Comparison of ENCODE assay signal across 11 cellular contexts in the genomic region with DNA sequence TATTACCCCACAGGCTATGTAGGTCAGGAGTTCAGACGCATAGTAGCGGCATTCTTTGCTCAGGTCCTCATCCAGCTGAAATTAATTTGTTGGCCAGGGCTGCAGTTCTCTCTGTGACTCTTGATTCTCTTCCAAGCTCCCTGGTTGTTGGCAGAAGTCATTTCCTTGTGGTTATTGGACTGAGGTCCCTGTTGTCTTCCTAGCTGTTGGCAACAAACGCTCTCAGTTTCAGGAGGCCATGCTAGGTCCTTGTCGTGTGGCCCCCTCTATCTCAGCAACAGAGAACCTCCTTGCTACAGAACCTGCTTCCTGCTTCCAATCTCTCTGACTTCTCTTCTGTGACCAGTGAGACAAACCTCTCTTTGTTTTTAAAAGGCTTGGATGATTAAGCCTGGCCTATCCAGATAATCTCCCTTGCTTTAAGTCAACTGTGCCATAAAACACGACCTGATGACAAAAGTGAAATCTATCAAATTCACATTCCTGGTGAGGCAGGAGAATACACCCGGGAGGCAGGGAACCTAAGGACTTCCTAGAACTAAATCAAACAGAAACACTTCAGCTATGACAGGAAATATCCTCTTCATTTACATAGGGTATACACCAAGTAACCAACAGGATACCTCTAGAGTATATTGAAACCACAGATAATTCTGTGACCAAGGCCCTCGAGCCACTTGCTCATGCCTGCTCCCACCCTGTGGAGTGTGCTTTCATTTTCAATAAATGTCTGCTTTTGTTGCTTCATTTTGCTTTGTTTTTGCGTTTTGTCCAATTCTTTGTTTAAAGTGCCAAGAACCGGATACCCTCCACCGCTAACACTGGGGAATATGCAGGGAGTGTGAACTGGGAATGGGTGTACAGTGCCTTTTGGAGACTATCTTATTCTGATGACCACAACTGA.
DNase-seq lines count a peak whose midpoint lies in the region; ATAC-seq and TF ChIP-seq lines count a peak whose summit lies in the region.
"Had no signal": no experiment of that assay in that cellular context is flagged by ENCODE, and none has a peak within 500 bp of the region (broad histone marks: within the 10 kb centered on the region; RNA-seq: fewer than 3 reads in every experiment).

No MANE protein-coding gene starts in this region.

- H3K9ac ChIP-seq in MM.1S (ENCODE audit: low read length) = peak overlapping the region; percentile 49

- intact Hi-C loops in mucosa of descending colon (cut with DNase I, micrococcal nuclease) = no loop called here

- H3K79me2 ChIP-seq in MM.1S (ENCODE audit: low read length) = no peaks in the 10 kb centered on the region

- no peaks in the 10 kb centered on the region for H3K9me2 ChIP-seq in MM.1S (replicated peaks; ENCODE audit: insufficient read depth, low read length)

- no peaks in the 10 kb centered on the region for H4K20me1 ChIP-seq in MM.1S (ENCODE audit: insufficient read depth, low read length)

- H3K36me3 ChIP-seq in MM.1S (replicated peaks; ENCODE audit: insufficient read depth, low read length) = no peaks in the 10 kb centered on the region
- no peaks in the 10 kb centered on the region for H3K36me3 ChIP-seq in mucosa of descending colon (ENCODE audit: low read depth)

- DNase-seq in COLO829 (ENCODE audit: low spot score) (peak; percentile 97), MM.1S (peak; percentile 92), epidermal melanocyte (ENCODE audit: insufficient read length, low spot score) (peak; percentile 55), mucosa of descending colon (peak in 1 of 3 donors; percentile 19)
- DNase-seq: NCI-H82 had no signal

- peak overlapping the region; percentile 34 for H3K4me3 ChIP-seq in MM.1S (ENCODE audit: low read length)
- no peak overlapping the region for H3K4me3 ChIP-seq in mucosa of descending colon
- H3K4me3 ChIP-seq: skin epidermis had no signal

- no peaks in the 10 kb centered on the region for H3K27me3 ChIP-seq in MM.1S (replicated peaks; ENCODE audit: insufficient read depth, low read length)

- peak overlapping the region; percentile 73 for H3K4me2 ChIP-seq in MM.1S (ENCODE audit: low read depth, low read length)

- H3K4me1 ChIP-seq in MM.1S (ENCODE audit: low read length) = peaks cover 52% of the 10 kb centered on the region
- no peaks in the 10 kb centered on the region for H3K4me1 ChIP-seq in mucosa of descending colon (ENCODE audit: low read depth)

- H3K27ac ChIP-seq in MM.1S (ENCODE audit: low read length) = peak overlapping the region; percentile 87
- H3K27ac ChIP-seq: skin epidermis had no signal

- peaks cover 26% of the 10 kb centered on the region for H3F3A ChIP-seq in MM.1S (ENCODE audit: insufficient read depth, low read length)

- ATAC-seq in mucosa of descending colon = peak; percentile 67
- no peak for ATAC-seq in GM21576 (IDR thresholded peaks at IDR 0.05; ENCODE audit: unreplicated experiment)
- ATAC-seq in HG03139 (IDR thresholded peaks at IDR 0.05; ENCODE audit: unreplicated experiment) = no peak
- ATAC-seq in HG02623 (IDR thresholded peaks at IDR 0.05; ENCODE audit: unreplicated experiment) = no peak
- no peak for ATAC-seq in HG03175 (IDR thresholded peaks at IDR 0.05; ENCODE audit: unreplicated experiment)
- ATAC-seq: HCT116 had no signal

- H3K9me3 ChIP-seq in MM.1S (replicated peaks; ENCODE audit: insufficient read depth, low read length) (no peaks in the 10 kb centered on the region), mucosa of descending colon (no peaks in the 10 kb centered on the region)

- peak overlapping the region; percentile 29 for H2AFZ ChIP-seq in MM.1S (ENCODE audit: low read length)

- TF ChIP-seq CTCF in MM.1S (IDR thresholded peaks at IDR 0.05; ENCODE audit: low read length) (no peak), mucosa of descending colon (IDR thresholded peaks at IDR 0.05) (no peak)
